In genomic region chr12:108140501-108140900, GRCh38 we compare ENCODE assay signal across 27 cellular contexts.
"Had no signal": no experiment of that assay in that cellular context is flagged by ENCODE, and none has a peak within 500 bp of the region (broad histone marks: within the 10 kb centered on the region; RNA-seq: fewer than 3 reads in every experiment).

No MANE protein-coding gene starts in this region.

- H3K27me3 ChIP-seq: testis, thyroid gland, tibial artery, tibial nerve, transverse colon, upper lobe of left lung, upper lobe of right lung, uterus, vagina had no signal

- H3K4me3 Mint-ChIP-seq: stimulated activated effector memory CD8-positive, alpha-beta T cell treated with anti-CD3 and anti-CD28 coated beads, Interleukin-12 subunit alpha, Interleukin-12 subunit beta, amount 100 ng/mL, for 72 hours; stimulated activated memory B cell treated with anti-CD40 and anti-IgM and Interleukin-4, amounts not matched to agents 10 μg/mL and 1 μg/mL and 100 μg/mL, for 72 hours; stimulated activated naive B cell treated with anti-CD40 and anti-IgM and Interleukin-4, amounts not matched to agents 10 μg/mL and 1 μg/mL and 100 μg/mL, for 72 hours; stimulated activated naive CD8-positive, alpha-beta T cell treated with anti-CD3 and anti-CD28 coated beads, Interleukin-15, amount 100 ng/mL, for 72 hours; stimulated activated naive CD8-positive, alpha-beta T cell treated with anti-CD3 and anti-CD28 coated beads, Interleukin-15, Interleukin-2, amounts not matched to agents 100 ng/mL and 50 ng/mL, for 24 hours; type B pancreatic cell had no signal

- H3K4me3 ChIP-seq: stomach, suprapubic skin, testis, thoracic aorta, thyroid gland, tibial artery, tibial nerve, transverse colon, upper lobe of left lung, upper lobe of right lung, uterus, vagina had no signal

- H3K27me3 Mint-ChIP-seq: stimulated activated memory B cell treated with anti-CD40 and anti-IgM and Interleukin-4, amounts not matched to agents 10 μg/mL and 1 μg/mL and 100 μg/mL, for 72 hours had no signal

- H3K36me3 ChIP-seq: stomach, suprapubic skin, thoracic aorta, thyroid gland, tibial artery, tibial nerve, transverse colon, upper lobe of left lung, upper lobe of right lung, uterus, vagina had no signal

- DNase-seq: stimulated activated CD4-positive, alpha-beta T cell treated with anti-CD3 and anti-CD28 coated beads, Interleukin-2, amount 100 ng/mL, for 48 hours; stimulated activated CD4-positive, alpha-beta T cell treated with anti-CD3 and anti-CD28 coated beads, Interleukin-4, amount 100 ng/mL, for 1 hour; stimulated activated CD4-positive, alpha-beta T cell treated with anti-CD3 and anti-CD28 coated beads, Interleukin-4, amount 100 ng/mL, for 24 hours; stimulated activated CD4-positive, alpha-beta T cell treated with anti-CD3 and anti-CD28 coated beads, Interleukin-4, amount 100 ng/mL, for 4 hours; stimulated activated CD8-positive, alpha-beta memory T cell treated with anti-CD3 and anti-CD28 coated beads, Interleukin-4, amount 100 ng/mL, for 48 hours; stimulated activated naive B cell treated with anti-CD40 and anti-IgM and Interleukin-4, amounts not matched to agents 10 μg/mL and 1 μg/mL and 100 μg/mL, for 72 hours; stimulated activated naive CD4-positive, alpha-beta T cell; stimulated activated naive CD4-positive, alpha-beta T cell treated with Interleukin-2 at 50 U/mL for 16 hours; stimulated activated naive CD8-positive, alpha-beta T cell treated with anti-CD3 and anti-CD28 coated beads, Interleukin-15, amount 100 ng/mL, for 72 hours; stimulated activated naive CD8-positive, alpha-beta T cell treated with anti-CD3 and anti-CD28 coated beads, Interleukin-15, Interleukin-2, amounts not matched to agents 100 U/mL and 50 U/mL, for 24 hours; stomach; testis; thyroid gland; transverse colon; trophoblast cell; upper lobe of right lung; uterus had no signal

- H3K4me1 ChIP-seq: stomach, suprapubic skin, testis, tibial artery, tibial nerve, transverse colon, upper lobe of left lung, upper lobe of right lung, uterus, vagina had no signal

- H3K27ac Mint-ChIP-seq: stimulated activated effector memory CD8-positive, alpha-beta T cell treated with anti-CD3 and anti-CD28 coated beads, Interleukin-12 subunit alpha, Interleukin-12 subunit beta, amount 100 ng/mL, for 72 hours; stimulated activated memory B cell treated with anti-CD40 and anti-IgM and Interleukin-4, amounts not matched to agents 10 μg/mL and 1 μg/mL and 100 μg/mL, for 72 hours; stimulated activated naive B cell treated with anti-CD40 and anti-IgM and Interleukin-4, amounts not matched to agents 10 μg/mL and 1 μg/mL and 100 μg/mL, for 72 hours; stimulated activated naive CD8-positive, alpha-beta T cell treated with anti-CD3 and anti-CD28 coated beads, Interleukin-15, amount 100 ng/mL, for 72 hours; stimulated activated naive CD8-positive, alpha-beta T cell treated with anti-CD3 and anti-CD28 coated beads, Interleukin-15, Interleukin-2, amounts not matched to agents 100 ng/mL and 50 ng/mL, for 24 hours; type B pancreatic cell had no signal

- H3K36me3 Mint-ChIP-seq: stimulated activated effector memory CD8-positive, alpha-beta T cell treated with anti-CD3 and anti-CD28 coated beads, Interleukin-12 subunit alpha, Interleukin-12 subunit beta, amount 100 ng/mL, for 72 hours; stimulated activated naive B cell treated with anti-CD40 and anti-IgM and Interleukin-4, amounts not matched to agents 10 μg/mL and 1 μg/mL and 100 μg/mL, for 72 hours; type B pancreatic cell had no signal

- H3K4me1 Mint-ChIP-seq: stimulated activated effector memory CD8-positive, alpha-beta T cell treated with anti-CD3 and anti-CD28 coated beads, Interleukin-12 subunit alpha, Interleukin-12 subunit beta, amount 100 ng/mL, for 72 hours; stimulated activated naive B cell treated with anti-CD40 and anti-IgM and Interleukin-4, amounts not matched to agents 10 μg/mL and 1 μg/mL and 100 μg/mL, for 72 hours; stimulated activated naive CD8-positive, alpha-beta T cell treated with anti-CD3 and anti-CD28 coated beads, Interleukin-15, amount 100 ng/mL, for 72 hours had no signal

- H3K9me3 Mint-ChIP-seq: stimulated activated effector memory CD8-positive, alpha-beta T cell treated with anti-CD3 and anti-CD28 coated beads, Interleukin-12 subunit alpha, Interleukin-12 subunit beta, amount 100 ng/mL, for 72 hours; stimulated activated memory B cell treated with anti-CD40 and anti-IgM and Interleukin-4, amounts not matched to agents 10 μg/mL and 1 μg/mL and 100 μg/mL, for 72 hours; stimulated activated naive CD8-positive, alpha-beta T cell treated with anti-CD3 and anti-CD28 coated beads, Interleukin-15, amount 100 ng/mL, for 72 hours; stimulated activated naive CD8-positive, alpha-beta T cell treated with anti-CD3 and anti-CD28 coated beads, Interleukin-15, Interleukin-2, amounts not matched to agents 100 ng/mL and 50 ng/mL, for 24 hours; type B pancreatic cell had no signal

- H3K27ac ChIP-seq: stomach, suprapubic skin, testis, thoracic aorta, thyroid gland, tibial artery, tibial nerve, transverse colon, upper lobe of left lung, upper lobe of right lung, uterus, vagina had no signal

- H3K9me3 ChIP-seq: stomach, suprapubic skin, testis, thoracic aorta, thyroid gland, tibial artery, tibial nerve, transverse colon, upper lobe of left lung, upper lobe of right lung, uterus, vagina had no signal

- ATAC-seq: stimulated activated effector memory CD8-positive, alpha-beta T cell treated with anti-CD3 and anti-CD28 coated beads, Interleukin-12 subunit alpha, Interleukin-12 subunit beta, amount 100 ng/mL, for 72 hours; stimulated activated memory B cell treated with anti-CD40 and anti-IgM and Interleukin-4, amounts not matched to agents 10 μg/mL and 1 μg/mL and 100 μg/mL, for 72 hours; stimulated activated naive B cell treated with anti-CD40 and anti-IgM and Interleukin-4, amounts not matched to agents 10 μg/mL and 1 μg/mL and 100 μg/mL, for 72 hours; stimulated activated naive CD8-positive, alpha-beta T cell treated with anti-CD3 and anti-CD28 coated beads, Interleukin-15, amount 100 ng/mL, for 72 hours; stimulated activated naive CD8-positive, alpha-beta T cell treated with anti-CD3 and anti-CD28 coated beads, Interleukin-15, Interleukin-2, amounts not matched to agents 100 U/mL and 50 U/mL, for 24 hours; upper lobe of right lung had no signal
